In genomic region chr5:69217154-69217731, GRCh38 we compare ENCODE assay signal across 1 cellular context.
TF ChIP-seq lines count a peak whose summit lies in the region.

No MANE protein-coding gene starts in this region.

TF ChIP-seq in endothelial cell of umbilical vein, 7 proteins besides CTCF, POLR2A, EP300 and RAD21:
- TF ChIP-seq POLR2AphosphoS5 (IDR thresholded peaks at IDR 0.05; ENCODE audit: insufficient read depth, low read depth, low read length) (no peak), EZH2 (IDR thresholded peaks at IDR 0.05; ENCODE audit: borderline replicate concordance, low read depth, low read length, severe bottlenecking) (no peak), JUN (IDR thresholded peaks at IDR 0.05; ENCODE audit: borderline replicate concordance, insufficient read depth, insufficient read length, low read depth) (no peak), GATA2 (IDR thresholded peaks at IDR 0.05; ENCODE audit: insufficient read depth, insufficient read length, low read depth, low read length) (no peak), FOS (IDR thresholded peaks at IDR 0.05; ENCODE audit: borderline replicate concordance, insufficient read depth, low read length) (no peak), MYC (IDR thresholded peaks at IDR 0.05; ENCODE audit: low read depth, low read length) (no peak)
- TF ChIP-seq, protein P1, sequence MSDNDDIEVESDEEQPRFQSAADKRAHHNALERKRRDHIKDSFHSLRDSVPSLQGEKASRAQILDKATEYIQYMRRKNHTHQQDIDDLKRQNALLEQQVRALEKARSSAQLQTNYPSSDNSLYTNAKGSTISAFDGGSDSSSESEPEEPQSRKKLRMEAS (IDR thresholded peaks at IDR 0.05; ENCODE audit: insufficient read depth, insufficient read length): no peak
